Comparison of ENCODE assay signal across 8 cellular contexts in the genomic region with DNA sequence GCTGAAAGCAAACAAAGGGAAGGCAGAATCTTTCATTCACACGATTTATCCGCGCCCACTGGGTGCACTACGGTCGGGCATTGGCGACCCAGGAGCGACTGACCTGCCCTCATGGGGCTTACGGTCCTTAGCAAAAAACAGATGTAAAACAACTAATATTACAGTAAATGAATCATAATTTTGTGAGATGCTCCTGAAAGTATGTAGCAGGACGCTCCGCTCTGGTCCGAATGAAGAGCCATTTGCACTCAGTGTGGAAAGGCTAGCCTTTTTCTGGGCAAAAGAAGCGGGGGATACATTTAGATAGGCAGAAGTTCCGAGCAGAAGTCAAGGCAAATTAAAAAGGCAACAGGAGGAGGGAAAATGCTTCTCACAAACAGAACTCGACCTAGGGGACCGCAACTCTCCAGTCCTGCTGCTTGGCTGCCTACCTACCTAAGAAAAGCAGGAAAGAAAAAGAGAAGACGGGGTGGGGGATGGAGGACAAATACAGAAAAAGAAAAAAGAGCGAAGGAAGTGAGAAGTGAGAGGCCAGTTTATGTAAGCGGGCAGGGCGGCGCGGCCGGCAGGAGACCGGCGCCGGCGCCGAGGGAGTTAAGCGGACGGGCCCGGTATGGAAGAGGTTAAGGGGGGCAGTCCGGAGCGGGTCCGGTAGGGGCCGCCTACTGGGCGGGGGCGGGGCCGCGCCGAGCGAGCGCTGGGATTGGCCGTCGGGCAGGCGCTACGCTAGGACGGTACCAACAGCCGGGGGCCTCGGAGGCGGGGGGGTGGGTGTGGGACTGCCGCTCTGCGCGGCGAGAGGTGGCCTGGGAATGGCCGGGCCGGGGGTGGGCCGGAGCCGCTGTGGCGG. TPM values are rescaled to one million over a fixed set of nuclear protein-coding genes. Genes with fewer than 3 reads are reported as not detected.
A peak's percentile ranks its signal among the peaks of the same experiment; 100 is the strongest.
DNase-seq lines count a peak whose midpoint lies in the region; ATAC-seq and TF ChIP-seq lines count a peak whose summit lies in the region.

A gene with protein sequence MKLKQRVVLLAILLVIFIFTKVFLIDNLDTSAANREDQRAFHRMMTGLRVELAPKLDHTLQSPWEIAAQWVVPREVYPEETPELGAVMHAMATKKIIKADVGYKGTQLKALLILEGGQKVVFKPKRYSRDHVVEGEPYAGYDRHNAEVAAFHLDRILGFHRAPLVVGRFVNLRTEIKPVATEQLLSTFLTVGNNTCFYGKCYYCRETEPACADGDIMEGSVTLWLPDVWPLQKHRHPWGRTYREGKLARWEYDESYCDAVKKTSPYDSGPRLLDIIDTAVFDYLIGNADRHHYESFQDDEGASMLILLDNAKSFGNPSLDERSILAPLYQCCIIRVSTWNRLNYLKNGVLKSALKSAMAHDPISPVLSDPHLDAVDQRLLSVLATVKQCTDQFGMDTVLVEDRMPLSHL (plus strand): TSS at position 770 of the 850 bp plus-strand sequence. CDS start 17,954 bp downstream, outside the sequence.

- H3K4me1 Mint-ChIP-seq in activated T-cell treated with anti-CD3 and anti-CD28 coated beads, Interleukin-2, amount 50 U/mL, for 4 hours (ENCODE audit: low read depth): peaks cover 44% of the 10 kb centered on the region

- H3K4me3 ChIP-seq in Jurkat, Clone E6-1 (ENCODE audit: low read length): peak within 1 kb of the TSS; percentile 79
- H3K4me3 ChIP-seq in Panc1 (ENCODE audit: low read depth in 2 of 2, low read length in 2 of 2) (peak within 1 kb of the TSS; percentile 88), mucosa of rectum (ENCODE audit: low read length in 2 of 2) (peak within 1 kb of the TSS; percentile 84 to 93)

- no peaks in the 10 kb centered on the region for H3K27me3 Mint-ChIP-seq in activated T-cell treated with anti-CD3 and anti-CD28 coated beads, Interleukin-2, amount 50 U/mL, for 4 hours (ENCODE audit: low read depth)

- H3K36me3 ChIP-seq in Panc1 (ENCODE audit: control insufficient read depth, insufficient read depth, low read length): no peaks in the 10 kb centered on the region; the same call in 1 of the 2 replicates
- no peaks in the 10 kb centered on the region for H3K36me3 ChIP-seq in mucosa of rectum (ENCODE audit: control insufficient read depth in 2 of 2, insufficient read depth in 2 of 2, low read length in 2 of 2)

- CTCF ChIA-PET in Panc1 (lab: Charles Lee): no interaction called here

- DNase-seq in DMS 273 treated with DMSO at 0.1 percent for 48 hours (lab: John Stamatoyannopoulos, UW) (peak; percentile 82), Panc1 (ENCODE audit: low read depth, low spot score) (no peak), erythroblast (lab: John Stamatoyannopoulos, UW) (peak; percentile 97 to 98)
- peak; percentile 86 for DNase-seq in Jurkat, Clone E6-1 (ENCODE audit: low read depth, low spot score)
- peak; percentile 87 for DNase-seq in activated T-cell treated with anti-CD3 and anti-CD28 coated beads, Interleukin-2, amount 50 U/mL, for 4 hours
- DNase-seq in stimulated activated CD8-positive, alpha-beta memory T cell treated with anti-CD3 and anti-CD28 coated beads, Interleukin-4, amount 100 ng/mL, for 24 hours (ENCODE audit: low read depth): peak; percentile 92

- H3K27ac ChIP-seq in Panc1 (ENCODE audit: low read length) (peak within 1 kb of the TSS; percentile 95), mucosa of rectum (ENCODE audit: low read depth in 2 of 2, low read length in 2 of 2) (peak within 1 kb of the TSS; percentile 95 to 97)

- H3K9ac ChIP-seq in mucosa of rectum (ENCODE audit: low read depth in 1 of 2, low read length in 2 of 2): peak within 1 kb of the TSS; percentile 92 to 97

- H3K9me3 ChIP-seq in Panc1 (ENCODE audit: control insufficient read depth, insufficient read depth, low read depth, low read length) (no peaks in the 10 kb centered on the region), mucosa of rectum (ENCODE audit: control insufficient read depth in 2 of 2, low read length in 2 of 2) (no peaks in the 10 kb centered on the region)

- ATAC-seq in GM21717 (IDR thresholded peaks at IDR 0.05; ENCODE audit: unreplicated experiment) (peak; percentile 80), Panc1 (peak; percentile 91)
- peak; percentile 89 for ATAC-seq in activated T-cell treated with anti-CD3 and anti-CD28 coated beads, Interleukin-2, amount 50 U/mL, for 4 hours

- H3K36me3 Mint-ChIP-seq in activated T-cell treated with anti-CD3 and anti-CD28 coated beads, Interleukin-2, amount 50 U/mL, for 4 hours (ENCODE audit: insufficient read depth): no peaks in the 10 kb centered on the region

- BruUV-seq in Panc1 (replicated peaks; lab: Mats Ljungman, UMichigan): no TSS peak

- intact Hi-C loops in Panc1 (cut with micrococcal nuclease; ENCODE audit: unreplicated experiment): no loop called here

- H3K27me3 ChIP-seq in Panc1 (ENCODE audit: control insufficient read depth, insufficient read depth, low read length): no peaks in the 10 kb centered on the region
- no peaks in the 10 kb centered on the region for H3K27me3 ChIP-seq in mucosa of rectum (ENCODE audit: control insufficient read depth in 2 of 2, insufficient read depth in 2 of 2, low read length in 2 of 2)

- peak within 1 kb of the TSS; percentile 97 for H3K4me3 Mint-ChIP-seq in activated T-cell treated with anti-CD3 and anti-CD28 coated beads, Interleukin-2, amount 50 U/mL, for 4 hours

- TF ChIP-seq CTCF in Panc1 (IDR thresholded peaks at IDR 0.05): no peak

- in situ Hi-C loops in Panc1 (cut with HindIII; ENCODE audit: low pct_unique_long_range_greater_than_20kb, low sequenced_read_pairs): no loop called here

- TF ChIP-seq POLR2A in erythroblast (IDR thresholded peaks at IDR 0.05; ENCODE audit: low read length): peak; percentile 39

- no peaks in the 10 kb centered on the region for H3K9me3 Mint-ChIP-seq in activated T-cell treated with anti-CD3 and anti-CD28 coated beads, Interleukin-2, amount 50 U/mL, for 4 hours

- H3K4me1 ChIP-seq in Panc1 (ENCODE audit: control insufficient read depth, insufficient read depth, low read length): peaks cover 29% of the 10 kb centered on the region
- peaks cover 32 to 36% of the 10 kb centered on the region in 2 donors for H3K4me1 ChIP-seq in mucosa of rectum (ENCODE audit: control insufficient read depth in 2 of 2, insufficient read depth in 2 of 2, low read length in 2 of 2)

- POLR2A ChIA-PET in Panc1 (lab: Charles Lee): no interaction called here

RNA-seq across cellular contexts. Expression of the gene that starts here (rescaled TPM):
- polyA plus RNA-seq in Jurkat, Clone E6-1 (2012; ENCODE audit: insufficient read depth, insufficient read length): 13.3 TPM
- 49.9 TPM for total RNA-seq in Panc1 (2021; ENCODE audit: unreplicated experiment)
- 11.1 TPM for polyA plus RNA-seq in Panc1 (2012; ENCODE audit: insufficient read length)
- total RNA-seq in activated T-cell treated with anti-CD3 and anti-CD28 coated beads, Interleukin-2, amount 50 U/mL, for 4 hours: 10 to 100 TPM; 35.1 to 37.9 (median 35.7) TPM
